Comparison of ENCODE assay signal across 13 cellular contexts in the genomic region with DNA sequence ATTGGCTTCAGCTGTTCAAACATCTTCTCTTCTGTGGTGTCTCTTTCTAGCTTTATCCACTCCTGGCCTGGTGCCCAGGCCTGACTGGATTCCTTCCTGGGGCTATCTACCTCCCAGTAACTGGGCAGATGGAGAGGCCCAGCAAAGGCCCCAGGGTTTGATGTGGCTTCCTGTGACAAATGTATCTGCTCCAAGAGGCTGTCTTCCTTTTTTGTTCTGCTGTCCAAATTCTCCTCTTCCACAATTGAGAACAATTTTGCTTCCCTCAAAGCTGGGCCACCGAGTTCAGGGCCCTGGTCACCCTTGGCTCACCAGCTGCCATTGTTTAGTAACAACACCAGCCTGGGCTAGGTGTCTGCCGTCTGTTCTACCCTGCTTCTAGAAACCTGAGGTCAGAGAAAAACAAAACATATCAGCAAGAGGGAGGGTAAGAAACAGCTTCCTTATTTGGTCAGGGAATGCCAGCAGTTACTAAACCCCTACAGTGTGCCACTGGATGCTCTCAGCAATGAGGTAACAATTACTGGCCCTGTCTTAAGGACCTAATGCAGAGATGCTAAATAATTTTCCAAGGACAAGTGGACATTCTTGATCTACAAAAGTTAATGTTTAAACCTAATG. TPM values are rescaled to one million over a fixed set of nuclear protein-coding genes. Genes with fewer than 3 reads are reported as not detected.
A peak's percentile ranks its signal among the peaks of the same experiment; 100 is the strongest.
DNase-seq lines count a peak whose midpoint lies in the region; ATAC-seq and TF ChIP-seq lines count a peak whose summit lies in the region.
"Had no signal": no experiment of that assay in that cellular context is flagged by ENCODE, and none has a peak within 500 bp of the region (broad histone marks: within the 10 kb centered on the region; RNA-seq: fewer than 3 reads in every experiment).

No MANE protein-coding gene starts in this region.

- intact Hi-C loops in MCF 10A (cut with micrococcal nuclease), result no loop called here

- TF ChIP-seq CTCF in MCF 10A (IDR thresholded peaks at IDR 0.05; ENCODE audit: unreplicated experiment), result no peak
- no peak for TF ChIP-seq CTCF in hepatocyte (IDR thresholded peaks at IDR 0.05; ENCODE audit: poor library complexity)

- H3K4me2 ChIP-seq in hepatocyte, result no peak overlapping the region
- H3K4me2 ChIP-seq: A549 had no signal

- no peak for ATAC-seq in HG02623 (IDR thresholded peaks at IDR 0.05; ENCODE audit: unreplicated experiment)
- ATAC-seq: psoas muscle had no signal

- no peaks in the 10 kb centered on the region for H3K4me1 ChIP-seq in hepatocyte (ENCODE audit: insufficient read depth)
- H3K4me1 ChIP-seq: psoas muscle had no signal

- peaks cover 24% of the 10 kb centered on the region for H3K4me1 Mint-ChIP-seq in MCF 10A (ENCODE audit: insufficient read depth, unreplicated experiment)

- no peaks in the 10 kb centered on the region for H3K79me2 ChIP-seq in hepatocyte

- H3K9me2 ChIP-seq in hepatocyte (replicated peaks; ENCODE audit: insufficient read depth), result no peaks in the 10 kb centered on the region

- no peaks in the 10 kb centered on the region for H3K9me3 ChIP-seq in hepatocyte (ENCODE audit: low read depth)
- H3K9me3 ChIP-seq: A549, psoas muscle had no signal

- H3K4me3 Mint-ChIP-seq in MCF 10A (ENCODE audit: unreplicated experiment), result no peak overlapping the region

- WGBS in hepatocyte (ENCODE audit: low lambda C conversion rate, missing lambda C conversion rate), result 68% methylated on average over 2 of the region's 2 CpGs

- DNase-seq in NCI-H2029 (lab: John Stamatoyannopoulos, UW) (peak; percentile 27), NCI-H2029 treated with DMSO at 0.1 percent for 48 hours (lab: John Stamatoyannopoulos, UW) (no peak), LHCN-M2 (ENCODE audit: low read depth) (peak; percentile 6), MCF 10A (ENCODE audit: unreplicated experiment) (peak; percentile 51), myocyte (ENCODE audit: low read depth) (peak; percentile 29), LoVo (ENCODE audit: low spot score) (no peak), hepatocyte (ENCODE audit: low spot score) (no peak)
- DNase-seq: central memory CD4-positive, alpha-beta T cell; GOT3; NCI-H524; psoas muscle had no signal

- peak overlapping the region; percentile 97 for H3K27ac Mint-ChIP-seq in MCF 10A (ENCODE audit: low read depth, unreplicated experiment)

- H3K4me3 ChIP-seq in hepatocyte, result no peak overlapping the region
- H3K4me3 ChIP-seq: A549, psoas muscle had no signal

- H3K27ac ChIP-seq in hepatocyte, result no peak overlapping the region
- H3K27ac ChIP-seq: psoas muscle had no signal

- no peaks in the 10 kb centered on the region for H3K36me3 ChIP-seq in hepatocyte (replicated peaks; ENCODE audit: insufficient read depth, low read depth)

- no peaks in the 10 kb centered on the region for H3K27me3 ChIP-seq in hepatocyte

- POLR2A ChIA-PET in MCF 10A (lab: Yijun Ruan, JAX), result interaction anchor here (1.0 to 2.8 kb wide), 5 partner anchors 11 to 31 kb away, joined by 3 to 11 read pairs (median 3); no protein-coding TSS in a partner anchor

- no peaks in the 10 kb centered on the region for H4K20me1 ChIP-seq in hepatocyte (ENCODE audit: insufficient read depth, poor library complexity, severe bottlenecking)

- CTCF ChIA-PET in MCF 10A (lab: Yijun Ruan, JAX), result interaction anchor here (0.5 to 11.7 kb wide), 8 partner anchors 11 to 93 kb away, joined by 3 to 202 read pairs (median 4); partner anchors contain the start of gene MOG

- H2AFZ ChIP-seq in hepatocyte, result no peak overlapping the region

- H3K9me3 Mint-ChIP-seq in MCF 10A (ENCODE audit: unreplicated experiment), result peaks cover 6% of the 10 kb centered on the region

- BruUV-seq in MCF 10A (replicated peaks; lab: Mats Ljungman, UMichigan), result no TSS peak

- peaks cover 5% of the 10 kb centered on the region for H3K36me3 Mint-ChIP-seq in MCF 10A (ENCODE audit: insufficient read depth, unreplicated experiment)

- H3K27me3 Mint-ChIP-seq in MCF 10A (ENCODE audit: insufficient read depth, unreplicated experiment), result no peaks in the 10 kb centered on the region

RNA-seq across cellular contexts. Expression of gene ZFP57, which starts 3.9 kb away (rescaled TPM):
- not detected in 2 replicates for total RNA-seq in LHCN-M2 (2014; rRNA removed)
- polyA plus RNA-seq in LHCN-M2 (2012), result not detected
- 0.23 TPM in 1 of 2 replicates, not detected in the other for total RNA-seq in MCF 10A (2022)
- total RNA-seq in myocyte, result not detected in 2 replicates
- not detected for polyA plus RNA-seq in myocyte (2012)
- not detected in 2 replicates for total RNA-seq in hepatocyte
- not detected in 2 replicates for polyA plus RNA-seq in hepatocyte
- total RNA-seq: psoas muscle had no signal

RNA-seq across cellular contexts. Expression of gene MOG, which starts 20.2 kb away (rescaled TPM):
- total RNA-seq in LHCN-M2 (2014; rRNA removed) (not detected in 2 replicates), MCF 10A (2022) (not detected in 2 replicates), myocyte (not detected in 2 replicates), hepatocyte (not detected in 2 replicates)
- not detected for polyA plus RNA-seq in LHCN-M2 (2012)
- polyA plus RNA-seq in myocyte (2012), result not detected
- polyA plus RNA-seq in hepatocyte, result not detected in 2 replicates
- total RNA-seq: psoas muscle had no signal
- polyA plus RNA-seq: A549 had no signal

RNA-seq across cellular contexts. Expression of gene GABBR1, which starts 44.1 kb away (rescaled TPM):
- 6.3 and 8.2 TPM in 2 replicates for total RNA-seq in LHCN-M2 (2014; rRNA removed)
- 6.0 TPM for polyA plus RNA-seq in LHCN-M2 (2012)
- 38.8 and 43.9 TPM in 2 replicates for total RNA-seq in MCF 10A (2022)
- 5.7 and 7.8 TPM in 2 replicates for total RNA-seq in myocyte
- polyA plus RNA-seq in myocyte (2012), result 21.4 TPM
- 7.0 and 11.3 TPM in 2 replicates for total RNA-seq in hepatocyte
- 9.9 and 21.3 TPM in 2 replicates for polyA plus RNA-seq in hepatocyte

RNA-seq across cellular contexts. Expression of gene HLA-F, which starts 46.1 kb away (rescaled TPM):
- total RNA-seq in LHCN-M2 (2014; rRNA removed) (2.4 TPM in 1 of 2 replicates, not detected in the other), MCF 10A (2022) (16.9 and 28.5 TPM in 2 replicates), myocyte (6.8 TPM in 2 replicates), hepatocyte (7.8 and 8.8 TPM in 2 replicates)
- 1.3 TPM for polyA plus RNA-seq in LHCN-M2 (2012)
- polyA plus RNA-seq in myocyte (2012), result 4.2 TPM
- 7.6 and 10.9 TPM in 2 replicates for polyA plus RNA-seq in hepatocyte

Comparison
In these comparisons a context has a peak if more than half of its experiments do, and no peak if none do; other contexts are left out.
1. DNase-seq: peak in NCI-H2029 (single experiment), LHCN-M2 (single experiment), MCF 10A (single experiment) and myocyte (single experiment); none in NCI-H2029 treated with DMSO at 0.1 percent for 48 hours (single experiment), LoVo (single experiment) and hepatocyte (single experiment).